14 cellular contexts compared by ENCODE assay signal in genomic region chr17:18179221-18179620, GRCh38. TPM values are rescaled to one million over a fixed set of nuclear protein-coding genes. Genes with fewer than 3 reads are reported as not detected.
DNase-seq lines count a peak whose midpoint lies in the region; ATAC-seq and TF ChIP-seq lines count a peak whose summit lies in the region.
"Had no signal": no experiment of that assay in that cellular context is flagged by ENCODE, and none has a peak within 500 bp of the region (broad histone marks: within the 10 kb centered on the region; RNA-seq: fewer than 3 reads in every experiment).

No MANE protein-coding gene starts in this region.

- peak overlapping the region; percentile 78 for H3K27ac Mint-ChIP-seq in activated naive CD4-positive, alpha-beta T cell treated with anti-CD3 and anti-CD28 coated beads, Interleukin-2, amount 50 U/mL, for 24 hours
- no peak overlapping the region for H3K27ac Mint-ChIP-seq in activated naive CD4-positive, alpha-beta T cell treated with anti-CD3 and anti-CD28 coated beads, Interleukin-2, amount 50 U/mL, for 72 hours
- H3K27ac Mint-ChIP-seq in WTC11, result peak overlapping the region; percentile 82; the same call in 1 of the 2 replicates
- H3K27ac Mint-ChIP-seq in stimulated activated effector memory CD8-positive, alpha-beta T cell treated with anti-CD3 and anti-CD28 coated beads, Interleukin-12 subunit alpha, Interleukin-12 subunit beta, amount 100 ng/mL, for 72 hours, result peak overlapping the region; percentile 48

- H3K36me3 Mint-ChIP-seq in activated naive CD4-positive, alpha-beta T cell treated with anti-CD3 and anti-CD28 coated beads, Interleukin-2, amount 50 U/mL, for 24 hours, result no peaks in the 10 kb centered on the region
- H3K36me3 Mint-ChIP-seq in activated naive CD4-positive, alpha-beta T cell treated with anti-CD3 and anti-CD28 coated beads, Interleukin-2, amount 50 U/mL, for 72 hours, result no peaks in the 10 kb centered on the region
- H3K36me3 Mint-ChIP-seq in WTC11, result no peaks in the 10 kb centered on the region
- peaks cover 37% of the 10 kb centered on the region for H3K36me3 Mint-ChIP-seq in stimulated activated effector memory CD8-positive, alpha-beta T cell treated with anti-CD3 and anti-CD28 coated beads, Interleukin-12 subunit alpha, Interleukin-12 subunit beta, amount 100 ng/mL, for 72 hours

- H3K4me1 Mint-ChIP-seq in activated naive CD4-positive, alpha-beta T cell treated with anti-CD3 and anti-CD28 coated beads, Interleukin-2, amount 50 U/mL, for 24 hours, result peaks cover 17% of the 10 kb centered on the region
- H3K4me1 Mint-ChIP-seq in WTC11, result peaks cover 12% of the 10 kb centered on the region
- peaks cover 32% of the 10 kb centered on the region for H3K4me1 Mint-ChIP-seq in stimulated activated effector memory CD8-positive, alpha-beta T cell treated with anti-CD3 and anti-CD28 coated beads, Interleukin-12 subunit alpha, Interleukin-12 subunit beta, amount 100 ng/mL, for 72 hours

- no peak for ATAC-seq in activated naive CD4-positive, alpha-beta T cell treated with anti-CD3 and anti-CD28 coated beads, Interleukin-2, amount 50 U/mL, for 72 hours
- ATAC-seq in WTC11 (no peak), HG02642 (IDR thresholded peaks at IDR 0.05; ENCODE audit: poor library complexity, unreplicated experiment) (no peak)
- no peak for ATAC-seq in stimulated activated effector memory CD8-positive, alpha-beta T cell treated with anti-CD3 and anti-CD28 coated beads, Interleukin-12 subunit alpha, Interleukin-12 subunit beta, amount 100 ng/mL, for 72 hours

- POLR2A ChIA-PET in WTC11 (lab: Charles Lee), result interaction anchor here (0.7 kb wide), 1 partner anchor 25 kb away, joined by 3 read pairs; no protein-coding TSS in a partner anchor

- H3K27ac ChIP-seq in caudate nucleus (ENCODE audit: low read depth, low read length), result peak overlapping the region; percentile 36

- CTCF ChIA-PET in WTC11 (lab: Charles Lee), result no interaction called here

- no peaks in the 10 kb centered on the region for H3K9me3 Mint-ChIP-seq in activated naive CD4-positive, alpha-beta T cell treated with anti-CD3 and anti-CD28 coated beads, Interleukin-2, amount 50 U/mL, for 24 hours
- H3K9me3 Mint-ChIP-seq in activated naive CD4-positive, alpha-beta T cell treated with anti-CD3 and anti-CD28 coated beads, Interleukin-2, amount 50 U/mL, for 72 hours, result no peaks in the 10 kb centered on the region
- H3K9me3 Mint-ChIP-seq in WTC11, result no peaks in the 10 kb centered on the region
- H3K9me3 Mint-ChIP-seq in stimulated activated effector memory CD8-positive, alpha-beta T cell treated with anti-CD3 and anti-CD28 coated beads, Interleukin-12 subunit alpha, Interleukin-12 subunit beta, amount 100 ng/mL, for 72 hours, result no peaks in the 10 kb centered on the region

- no peak for TF ChIP-seq CTCF in WTC11 (IDR thresholded peaks at IDR 0.05)

- no peaks in the 10 kb centered on the region for H3K27me3 Mint-ChIP-seq in activated naive CD4-positive, alpha-beta T cell treated with anti-CD3 and anti-CD28 coated beads, Interleukin-2, amount 50 U/mL, for 24 hours
- no peaks in the 10 kb centered on the region for H3K27me3 Mint-ChIP-seq in WTC11 (ENCODE audit: low read depth)

- no peak overlapping the region for H3K4me3 Mint-ChIP-seq in activated naive CD4-positive, alpha-beta T cell treated with anti-CD3 and anti-CD28 coated beads, Interleukin-2, amount 50 U/mL, for 24 hours
- no peak overlapping the region for H3K4me3 Mint-ChIP-seq in WTC11
- no peak overlapping the region for H3K4me3 Mint-ChIP-seq in stimulated activated effector memory CD8-positive, alpha-beta T cell treated with anti-CD3 and anti-CD28 coated beads, Interleukin-12 subunit alpha, Interleukin-12 subunit beta, amount 100 ng/mL, for 72 hours

- DNase-seq in activated naive CD4-positive, alpha-beta T cell treated with anti-CD3 and anti-CD28 coated beads, Interleukin-2, amount 50 U/mL, for 72 hours (ENCODE audit: low spot score in 2 of 2), result no peak
- no peak for DNase-seq in WTC11 (ENCODE audit: low spot score)
- no peak for DNase-seq in caudate nucleus (lab: John Stamatoyannopoulos, UW)
- DNase-seq in stimulated activated effector memory CD8-positive, alpha-beta T cell treated with anti-CD3 and anti-CD28 coated beads, Interleukin-12 subunit alpha, Interleukin-12 subunit beta, amount 100 ng/mL, for 72 hours (ENCODE audit: low spot score in 2 of 2), result no peak
- DNase-seq in NCI-H1417 treated with DMSO at 0.1 percent for 48 hours (lab: John Stamatoyannopoulos, UW), result no peak
- DNase-seq: Caco-2, EL, NCI-H1105, NCI-H1694 treated with DMSO at 0.1 percent for 48 hours, NCI-H2107, NCI-H2227 treated with DMSO at 0.1 percent for 48 hours, NCI-H524 had no signal

TF ChIP-seq in WTC11, 78 proteins besides CTCF, POLR2A, EP300 and RAD21 (continues in another document):
- TF ChIP-seq JUN (CRISPR knock-in tag; IDR thresholded peaks at IDR 0.05) (no peak), NR2C2 (CRISPR knock-in tag; IDR thresholded peaks at IDR 0.05) (no peak), HMGXB4 (CRISPR knock-in tag; IDR thresholded peaks at IDR 0.05) (no peak), ZNF396 (CRISPR knock-in tag; IDR thresholded peaks at IDR 0.05; ENCODE audit: borderline replicate concordance) (no peak)
- TF ChIP-seq, protein P1, sequence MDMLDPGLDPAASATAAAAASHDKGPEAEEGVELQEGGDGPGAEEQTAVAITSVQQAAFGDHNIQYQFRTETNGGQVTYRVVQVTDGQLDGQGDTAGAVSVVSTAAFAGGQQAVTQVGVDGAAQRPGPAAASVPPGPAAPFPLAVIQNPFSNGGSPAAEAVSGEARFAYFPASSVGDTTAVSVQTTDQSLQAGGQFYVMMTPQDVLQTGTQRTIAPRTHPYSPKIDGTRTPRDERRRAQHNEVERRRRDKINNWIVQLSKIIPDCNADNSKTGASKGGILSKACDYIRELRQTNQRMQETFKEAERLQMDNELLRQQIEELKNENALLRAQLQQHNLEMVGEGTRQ (CRISPR knock-in tag; IDR thresholded peaks at IDR 0.05), result no peak
- TF ChIP-seq, protein P2, sequence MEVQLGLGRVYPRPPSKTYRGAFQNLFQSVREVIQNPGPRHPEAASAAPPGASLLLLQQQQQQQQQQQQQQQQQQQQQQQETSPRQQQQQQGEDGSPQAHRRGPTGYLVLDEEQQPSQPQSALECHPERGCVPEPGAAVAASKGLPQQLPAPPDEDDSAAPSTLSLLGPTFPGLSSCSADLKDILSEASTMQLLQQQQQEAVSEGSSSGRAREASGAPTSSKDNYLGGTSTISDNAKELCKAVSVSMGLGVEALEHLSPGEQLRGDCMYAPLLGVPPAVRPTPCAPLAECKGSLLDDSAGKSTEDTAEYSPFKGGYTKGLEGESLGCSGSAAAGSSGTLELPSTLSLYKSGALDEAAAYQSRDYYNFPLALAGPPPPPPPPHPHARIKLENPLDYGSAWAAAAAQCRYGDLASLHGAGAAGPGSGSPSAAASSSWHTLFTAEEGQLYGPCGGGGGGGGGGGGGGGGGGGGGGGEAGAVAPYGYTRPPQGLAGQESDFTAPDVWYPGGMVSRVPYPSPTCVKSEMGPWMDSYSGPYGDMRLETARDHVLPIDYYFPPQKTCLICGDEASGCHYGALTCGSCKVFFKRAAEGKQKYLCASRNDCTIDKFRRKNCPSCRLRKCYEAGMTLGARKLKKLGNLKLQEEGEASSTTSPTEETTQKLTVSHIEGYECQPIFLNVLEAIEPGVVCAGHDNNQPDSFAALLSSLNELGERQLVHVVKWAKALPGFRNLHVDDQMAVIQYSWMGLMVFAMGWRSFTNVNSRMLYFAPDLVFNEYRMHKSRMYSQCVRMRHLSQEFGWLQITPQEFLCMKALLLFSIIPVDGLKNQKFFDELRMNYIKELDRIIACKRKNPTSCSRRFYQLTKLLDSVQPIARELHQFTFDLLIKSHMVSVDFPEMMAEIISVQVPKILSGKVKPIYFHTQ (CRISPR knock-in tag; IDR thresholded peaks at IDR 0.05), result no peak

RNA-seq across cellular contexts. Expression of gene ALKBH5, which starts 4.4 kb away (rescaled TPM):
- 100 to 1,000 TPM in 1 of 2 donors, 10 to 100 TPM in 1; 79.5 to 176 TPM for total RNA-seq in activated naive CD4-positive, alpha-beta T cell treated with anti-CD3 and anti-CD28 coated beads, Interleukin-2, amount 50 U/mL, for 72 hours
- 105 to 115 TPM (median 111 TPM) in 3 replicates for total RNA-seq in WTC11 (2021)

RNA-seq across cellular contexts. Expression of gene LLGL1, which starts 46.2 kb away (rescaled TPM):
- total RNA-seq in activated naive CD4-positive, alpha-beta T cell treated with anti-CD3 and anti-CD28 coated beads, Interleukin-2, amount 50 U/mL, for 72 hours, result 10 to 100 TPM; 14.5 to 15.0 TPM
- 76.0 to 87.8 TPM (median 78.6 TPM) in 3 replicates for total RNA-seq in WTC11 (2021)

Comparison
In these comparisons a context has a peak if more than half of its experiments do, and no peak if none do; other contexts are left out.
1. H3K27ac Mint-ChIP-seq: peak in activated naive CD4-positive, alpha-beta T cell treated with anti-CD3 and anti-CD28 coated beads, Interleukin-2, amount 50 U/mL, for 24 hours (single experiment), WTC11 (single experiment) and stimulated activated effector memory CD8-positive, alpha-beta T cell treated with anti-CD3 and anti-CD28 coated beads, Interleukin-12 subunit alpha, Interleukin-12 subunit beta, amount 100 ng/mL, for 72 hours (single experiment); none in activated naive CD4-positive, alpha-beta T cell treated with anti-CD3 and anti-CD28 coated beads, Interleukin-2, amount 50 U/mL, for 72 hours (0 of 2).